20 cellular contexts compared by ENCODE assay signal in the genomic region with DNA sequence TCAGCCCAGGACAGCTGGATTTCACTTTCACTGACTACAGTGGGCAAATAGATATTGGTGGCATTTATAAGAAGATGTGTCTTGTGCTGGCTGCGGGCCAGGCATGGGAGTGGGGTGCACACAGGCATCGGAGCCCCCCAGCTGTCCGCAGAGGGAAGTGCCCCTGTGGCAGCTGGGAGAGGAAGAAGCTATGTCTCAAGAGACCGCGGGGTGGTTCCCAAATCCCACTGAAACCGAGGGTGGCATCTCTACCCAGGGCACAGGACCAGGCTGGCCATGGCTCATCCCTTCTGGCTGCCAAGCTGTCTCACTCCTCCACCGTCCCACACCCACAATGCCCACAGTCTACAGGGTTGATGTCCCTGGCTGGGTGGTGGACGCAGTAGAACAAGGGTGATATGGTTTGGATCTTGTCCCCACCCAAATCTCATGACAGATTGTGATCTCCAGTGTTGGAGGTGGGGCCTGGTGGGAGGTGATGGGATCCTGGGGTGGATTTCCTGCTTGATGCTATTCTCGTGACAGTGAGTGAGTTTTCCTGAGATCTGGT.
A peak's percentile ranks its signal among the peaks of the same experiment; 100 is the strongest.
DNase-seq lines count a peak whose midpoint lies in the region; ATAC-seq, FAIRE-seq and TF ChIP-seq lines count a peak whose summit lies in the region.
"Had no signal": no experiment of that assay in that cellular context is flagged by ENCODE, and none has a peak within 500 bp of the region (broad histone marks: within the 10 kb centered on the region; RNA-seq: fewer than 3 reads in every experiment).

No MANE protein-coding gene starts in this region.

- no peaks in the 10 kb centered on the region for H3K36me3 ChIP-seq in kidney (ENCODE audit: control insufficient read depth in 1 of 2, insufficient read depth in 2 of 2, low read length in 2 of 2)
- H3K36me3 ChIP-seq: HAP-1 had no signal

- no peaks in the 10 kb centered on the region for H3K9me3 ChIP-seq in kidney (ENCODE audit: control insufficient read depth in 1 of 2, low read length in 2 of 2)
- H3K9me3 ChIP-seq: HAP-1 had no signal

- DNase-seq in cardiac septum (ENCODE audit: low spot score) = peak; percentile 49
- DNase-seq in Right ventricle myocardium inferior (ENCODE audit: missing footprints) = no peak
- peak; percentile 41 for DNase-seq in kidney
- peak; percentile 70 for DNase-seq in posterior vena cava (ENCODE audit: low spot score)
- DNase-seq in DMS53 (lab: John Stamatoyannopoulos, UW) = no peak
- DNase-seq: 8988T; AML-193; C1 segment of cervical spinal cord; Calu3; CD4-positive, alpha-beta T cell; DMS 273 treated with DMSO at 0.1 percent for 48 hours; DMS79; GOT3 had no signal

- TF ChIP-seq CTCF in kidney (IDR thresholded peaks at IDR 0.05; ENCODE audit: borderline replicate concordance, extremely low read depth, insufficient read depth) = no peak

- FAIRE-seq in kidney (lab: Jason Lieb, UNC) = no peak
- FAIRE-seq: GM12878, GM18507, HepG2, HTR-8/SVneo had no signal

- no peak overlapping the region for H3K4me3 ChIP-seq in kidney (ENCODE audit: low read length in 2 of 2)
- H3K4me3 ChIP-seq: GM12878, HAP-1 had no signal

- H3K27ac ChIP-seq in kidney (ENCODE audit: low read depth in 2 of 2, low read length in 2 of 2) = no peak overlapping the region

- H3K9ac ChIP-seq in kidney (ENCODE audit: low read length in 2 of 2) = no peak overlapping the region

- ATAC-seq in Right ventricle myocardium inferior (no peak), SK-N-SH treated with all-trans-retinoic acid at 6 μM for 48 hours (no peak), HG02884 (IDR thresholded peaks at IDR 0.05; ENCODE audit: unreplicated experiment) (no peak)
- ATAC-seq: GM12878, HepG2 had no signal

- intact Hi-C loops in cardiac septum (cut with DNase I) (no loop called here), Right ventricle myocardium inferior (cut with DNase I) (no loop called here), kidney (cut with DNase I) (no loop called here), posterior vena cava (cut with DNase I) (no loop called here)

- H3K4me1 ChIP-seq in kidney (ENCODE audit: control insufficient read depth in 1 of 2, insufficient read depth in 1 of 2, low read depth in 1 of 2, low read length in 2 of 2) = no peaks in the 10 kb centered on the region
- H3K4me1 ChIP-seq: HAP-1 had no signal

TF ChIP-seq in SK-N-SH treated with all-trans-retinoic acid at 6 μM for 48 hours, 23 proteins besides CTCF, POLR2A, EP300 and RAD21:
- TF ChIP-seq, protein P1, sequence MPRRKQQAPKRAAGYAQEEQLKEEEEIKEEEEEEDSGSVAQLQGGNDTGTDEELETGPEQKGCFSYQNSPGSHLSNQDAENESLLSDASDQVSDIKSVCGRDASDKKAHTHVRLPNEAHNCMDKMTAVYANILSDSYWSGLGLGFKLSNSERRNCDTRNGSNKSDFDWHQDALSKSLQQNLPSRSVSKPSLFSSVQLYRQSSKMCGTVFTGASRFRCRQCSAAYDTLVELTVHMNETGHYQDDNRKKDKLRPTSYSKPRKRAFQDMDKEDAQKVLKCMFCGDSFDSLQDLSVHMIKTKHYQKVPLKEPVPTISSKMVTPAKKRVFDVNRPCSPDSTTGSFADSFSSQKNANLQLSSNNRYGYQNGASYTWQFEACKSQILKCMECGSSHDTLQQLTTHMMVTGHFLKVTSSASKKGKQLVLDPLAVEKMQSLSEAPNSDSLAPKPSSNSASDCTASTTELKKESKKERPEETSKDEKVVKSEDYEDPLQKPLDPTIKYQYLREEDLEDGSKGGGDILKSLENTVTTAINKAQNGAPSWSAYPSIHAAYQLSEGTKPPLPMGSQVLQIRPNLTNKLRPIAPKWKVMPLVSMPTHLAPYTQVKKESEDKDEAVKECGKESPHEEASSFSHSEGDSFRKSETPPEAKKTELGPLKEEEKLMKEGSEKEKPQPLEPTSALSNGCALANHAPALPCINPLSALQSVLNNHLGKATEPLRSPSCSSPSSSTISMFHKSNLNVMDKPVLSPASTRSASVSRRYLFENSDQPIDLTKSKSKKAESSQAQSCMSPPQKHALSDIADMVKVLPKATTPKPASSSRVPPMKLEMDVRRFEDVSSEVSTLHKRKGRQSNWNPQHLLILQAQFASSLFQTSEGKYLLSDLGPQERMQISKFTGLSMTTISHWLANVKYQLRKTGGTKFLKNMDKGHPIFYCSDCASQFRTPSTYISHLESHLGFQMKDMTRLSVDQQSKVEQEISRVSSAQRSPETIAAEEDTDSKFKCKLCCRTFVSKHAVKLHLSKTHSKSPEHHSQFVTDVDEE (CRISPR knock-in tag; IDR thresholded peaks at IDR 0.05) = no peak
- no peak for TF ChIP-seq CSDC2 (CRISPR knock-in tag; IDR thresholded peaks at IDR 0.05)
- TF ChIP-seq PATZ1 (CRISPR knock-in tag; IDR thresholded peaks at IDR 0.05; ENCODE audit: borderline replicate concordance) = no peak
- no peak for TF ChIP-seq ZNF8 (CRISPR knock-in tag; IDR thresholded peaks at IDR 0.05)
- no peak for TF ChIP-seq CREB5 (CRISPR knock-in tag; IDR thresholded peaks at IDR 0.05; ENCODE audit: low read depth)
- no peak for TF ChIP-seq ZC3H10 (CRISPR knock-in tag; IDR thresholded peaks at IDR 0.05)
- TF ChIP-seq TOX (CRISPR knock-in tag; IDR thresholded peaks at IDR 0.05; ENCODE audit: borderline replicate concordance) = no peak
- TF ChIP-seq ESRRG (CRISPR knock-in tag; IDR thresholded peaks at IDR 0.05) = no peak
- no peak for TF ChIP-seq ZFP3 (CRISPR knock-in tag; IDR thresholded peaks at IDR 0.05)
- TF ChIP-seq ZFP30 (CRISPR knock-in tag; IDR thresholded peaks at IDR 0.05) = no peak
- TF ChIP-seq SNAI2 (CRISPR knock-in tag; IDR thresholded peaks at IDR 0.05) = no peak
- no peak for TF ChIP-seq ZNF70 (CRISPR knock-in tag; IDR thresholded peaks at IDR 0.05)
- no peak for TF ChIP-seq POU6F1 (CRISPR knock-in tag; IDR thresholded peaks at IDR 0.05; ENCODE audit: borderline replicate concordance, low read depth)
- TF ChIP-seq RARB (CRISPR knock-in tag; IDR thresholded peaks at IDR 0.05) = no peak
- TF ChIP-seq, protein P2, sequence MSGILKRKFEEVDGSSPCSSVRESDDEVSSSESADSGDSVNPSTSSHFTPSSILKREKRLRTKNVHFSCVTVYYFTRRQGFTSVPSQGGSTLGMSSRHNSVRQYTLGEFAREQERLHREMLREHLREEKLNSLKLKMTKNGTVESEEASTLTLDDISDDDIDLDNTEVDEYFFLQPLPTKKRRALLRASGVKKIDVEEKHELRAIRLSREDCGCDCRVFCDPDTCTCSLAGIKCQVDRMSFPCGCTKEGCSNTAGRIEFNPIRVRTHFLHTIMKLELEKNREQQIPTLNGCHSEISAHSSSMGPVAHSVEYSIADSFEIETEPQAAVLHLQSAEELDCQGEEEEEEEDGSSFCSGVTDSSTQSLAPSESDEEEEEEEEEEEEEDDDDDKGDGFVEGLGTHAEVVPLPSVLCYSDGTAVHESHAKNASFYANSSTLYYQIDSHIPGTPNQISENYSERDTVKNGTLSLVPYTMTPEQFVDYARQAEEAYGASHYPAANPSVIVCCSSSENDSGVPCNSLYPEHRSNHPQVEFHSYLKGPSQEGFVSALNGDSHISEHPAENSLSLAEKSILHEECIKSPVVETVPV (CRISPR knock-in tag; IDR thresholded peaks at IDR 0.05) = no peak

Comparison
In these comparisons a context has a peak if more than half of its experiments do, and no peak if none do; other contexts are left out.
1. DNase-seq: peak in cardiac septum (single experiment), kidney (single experiment) and posterior vena cava (single experiment); none in Right ventricle myocardium inferior (single experiment) and DMS53 (single experiment).